Comparison of ENCODE assay signal across 8 cellular contexts in genomic region chr17:36601303-36602029, GRCh38. TPM values are rescaled to one million over a fixed set of nuclear protein-coding genes. Genes with fewer than 3 reads are reported as not detected.
DNase-seq lines count a peak whose midpoint lies in the region; ATAC-seq and TF ChIP-seq lines count a peak whose summit lies in the region.

MRM1 (plus strand) TSS chr17:36601583; CDS start chr17:36601811, 228 bp downstream.

- TF ChIP-seq CTCF in AG09309 (IDR thresholded peaks at IDR 0.05; ENCODE audit: control insufficient read depth, insufficient read depth, low read depth, low read length, missing control alignments) = peak; percentile 26

- peak within 1 kb of the TSS; percentile 89 for H3K4me3 ChIP-seq in AG09309 (ENCODE audit: control insufficient read depth, low read depth, low read length)

- peak; percentile 79 for ATAC-seq in GM18909 (IDR thresholded peaks at IDR 0.05; ENCODE audit: poor library complexity, unreplicated experiment)
- peak; percentile 78 for ATAC-seq in HG03196 (IDR thresholded peaks at IDR 0.05; ENCODE audit: unreplicated experiment)

- peak; percentile 58 for DNase-seq in AG09309 (ENCODE audit: low read depth)
- peak; percentile 77 for DNase-seq in NCI-H510A (lab: John Stamatoyannopoulos, UW)
- peak; percentile 85 to 90 for DNase-seq in activated CD4-positive, alpha-beta T cell treated with anti-CD3 and anti-CD28 coated beads for 24 hours (ENCODE audit: low read depth in 2 of 2)
- peak; percentile 94 for DNase-seq in cerebellum (ENCODE audit: low spot score)
- DNase-seq in kidney tubule cell (ENCODE audit: low spot score) = peak; percentile 95
- peak; percentile 82 to 83 for DNase-seq in stimulated activated CD4-positive, alpha-beta T cell treated with anti-CD3 and anti-CD28 coated beads, Interleukin-15, amount 100 ng/mL, for 48 hours (ENCODE audit: low read depth in 2 of 2)

RNA-seq across cellular contexts. Expression of gene MRM1, which starts in this region (rescaled TPM):
- total RNA-seq in cerebellum = 2.2 TPM

Comparison
In these comparisons a context has a peak if more than half of its experiments do, and no peak if none do; other contexts are left out.
1. Peak in every context shown above with its lines: DNase-seq, ATAC-seq and H3K4me3 ChIP-seq.